9 cellular contexts compared by ENCODE assay signal in the genomic region with DNA sequence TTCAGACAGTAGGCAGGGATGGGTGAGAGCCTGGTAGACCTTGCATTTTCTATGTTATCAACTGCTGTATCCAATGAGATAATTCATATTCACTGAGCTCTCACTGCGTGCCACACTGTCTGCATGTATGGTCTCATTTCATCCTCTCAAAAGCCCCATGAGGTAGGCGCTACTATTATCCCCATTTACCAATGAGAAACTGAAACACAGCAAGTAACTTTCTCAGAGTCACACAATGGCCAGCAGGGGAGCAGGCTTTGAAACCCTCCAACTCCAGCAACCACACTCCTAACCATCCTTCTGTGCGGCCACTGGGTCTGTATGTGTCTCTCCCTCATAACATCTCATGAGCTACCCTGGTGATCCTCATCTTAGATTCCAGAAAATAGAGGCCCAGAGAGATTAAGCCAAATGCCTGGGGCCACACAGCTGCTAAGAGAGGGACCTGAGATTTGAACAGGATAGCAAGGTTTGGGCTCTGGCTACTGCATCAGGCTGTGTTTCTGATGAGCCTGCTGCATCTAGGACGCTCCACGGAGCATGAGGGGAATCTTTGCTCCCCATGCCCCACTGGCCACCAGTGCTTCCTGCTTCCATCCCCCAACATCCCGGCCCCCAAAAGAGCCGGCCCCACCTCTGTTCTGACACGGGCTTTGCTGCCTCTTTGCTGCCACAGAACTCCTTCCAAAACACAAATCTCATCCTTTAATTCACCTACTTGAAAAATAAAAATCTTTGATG. TPM values are rescaled to one million over a fixed set of nuclear protein-coding genes. Genes with fewer than 3 reads are reported as not detected.
DNase-seq lines count a peak whose midpoint lies in the region; ATAC-seq, FAIRE-seq and TF ChIP-seq lines count a peak whose summit lies in the region.
"Had no signal": no experiment of that assay in that cellular context is flagged by ENCODE, and none has a peak within 500 bp of the region (broad histone marks: within the 10 kb centered on the region; RNA-seq: fewer than 3 reads in every experiment).

No MANE protein-coding gene starts in this region.

- H3K79me2 ChIP-seq in endothelial cell of umbilical vein (ENCODE audit: control insufficient read depth, insufficient read depth, low read length): no peaks in the 10 kb centered on the region

- dilution Hi-C loops in endothelial cell of umbilical vein (cut with MboI; ENCODE audit: extremely low pct_ligation_motif_present, low sequenced_read_pairs): no loop called here

- H3K9me3 ChIP-seq in endothelial cell of umbilical vein (replicated peaks; ENCODE audit: control insufficient read depth, insufficient read depth, low read length): no peaks in the 10 kb centered on the region
- H3K9me3 ChIP-seq: neutrophil had no signal

- no peak overlapping the region for H3K27ac ChIP-seq in endothelial cell of umbilical vein (ENCODE audit: insufficient read depth, low read depth, low read length)
- H3K27ac ChIP-seq: neutrophil had no signal

- H3K4me3 ChIP-seq in AG04449 (ENCODE audit: low read depth, low read length): no peak overlapping the region
- H3K4me3 ChIP-seq in endothelial cell of umbilical vein (replicated peaks in 1 of 3; ENCODE audit: insufficient read depth in 1 of 3, low read depth in 1 of 3, low read length in 3 of 3): no peak overlapping the region
- no peak overlapping the region for H3K4me3 ChIP-seq in H7 (ENCODE audit: insufficient read depth, low read depth, low read length)

- no peaks in the 10 kb centered on the region for H4K20me1 ChIP-seq in endothelial cell of umbilical vein (replicated peaks; ENCODE audit: control insufficient read depth, extremely low read depth, insufficient read depth, low read length)

- no peak for TF ChIP-seq POLR2A in endothelial cell of umbilical vein (IDR thresholded peaks at IDR 0.05; ENCODE audit: low read depth, low read length)

- peaks cover 10% of the 10 kb centered on the region for H3K4me1 ChIP-seq in endothelial cell of umbilical vein (ENCODE audit: control insufficient read depth, extremely low read depth, insufficient read depth, low read length)

- H3K27me3 ChIP-seq in endothelial cell of umbilical vein (ENCODE audit: control insufficient read depth in 2 of 2, insufficient read depth in 2 of 2, low read length in 2 of 2) (peaks cover 15 to 34% of the 10 kb centered on the region in 2 experiments), H7 (ENCODE audit: control insufficient read depth, insufficient read depth, low read length) (peaks cover 2% of the 10 kb centered on the region; the same call in 1 of the 2 replicates)

- H3K36me3 ChIP-seq in endothelial cell of umbilical vein (ENCODE audit: control insufficient read depth in 2 of 2, extremely low read depth in 1 of 2, insufficient read depth in 2 of 2, low read length in 2 of 2): no peaks in the 10 kb centered on the region
- H3K36me3 ChIP-seq in H7 (replicated peaks; ENCODE audit: control insufficient read depth, insufficient read depth, low read length): no peaks in the 10 kb centered on the region
- H3K36me3 ChIP-seq: neutrophil had no signal

- no peak overlapping the region for H3K9ac ChIP-seq in endothelial cell of umbilical vein (replicated peaks; ENCODE audit: extremely low read depth, insufficient read depth, low read length)

- DNase-seq in AG04449 (ENCODE audit: low read depth, low spot score): no peak
- peak; percentile 50 for DNase-seq in T-helper 9 cell
- no peak for DNase-seq in endothelial cell of umbilical vein (ENCODE audit: low read depth, low spot score)
- DNase-seq in H4 (ENCODE audit: low spot score): no peak
- no peak for DNase-seq in H7
- DNase-seq in LoVo (ENCODE audit: low spot score): no peak
- no peak for DNase-seq in nucleus accumbens (lab: John Stamatoyannopoulos, UW)

- H2AFZ ChIP-seq in endothelial cell of umbilical vein (ENCODE audit: low read depth, low read length): no peak overlapping the region

- POLR2A ChIA-PET in AG04449 (lab: Yijun Ruan, JAX): no interaction called here
- POLR2A ChIA-PET in endothelial cell of umbilical vein (lab: Charles Lee): interaction anchor here (0.9 kb wide), 1 partner anchor 29 kb away, joined by 3 read pairs; no protein-coding TSS in a partner anchor

- no peak overlapping the region for H3K4me2 ChIP-seq in endothelial cell of umbilical vein (ENCODE audit: insufficient read depth, low read length)

- FAIRE-seq in endothelial cell of umbilical vein (lab: Jason Lieb, UNC): no peak

- CTCF ChIA-PET in AG04449 (lab: Yijun Ruan, JAX): interaction anchor here (0.6 to 23.8 kb wide), 20 partner anchors 10 to 1105 kb away, joined by 3 to 562 read pairs (median 8); a partner anchor contains a TSS
- CTCF ChIA-PET in endothelial cell of umbilical vein (lab: Charles Lee): interaction anchor here (1.1 to 12.3 kb wide), 5 partner anchors 26 to 200 kb away, joined by 3 to 304 read pairs (median 8); no protein-coding TSS in a partner anchor

- intact Hi-C loops in endothelial cell of umbilical vein (cut with micrococcal nuclease): no loop called here

- BruUV-seq in endothelial cell of umbilical vein (replicated peaks; lab: Mats Ljungman, UMichigan): no TSS peak

- ATAC-seq in GM21447 (IDR thresholded peaks at IDR 0.05; ENCODE audit: unreplicated experiment): peak; percentile 31

- no peaks in the 10 kb centered on the region for H3K9me1 ChIP-seq in endothelial cell of umbilical vein (replicated peaks; ENCODE audit: control insufficient read depth, extremely low read depth, insufficient read depth, low read length)

- TF ChIP-seq CTCF in AG04449 (IDR thresholded peaks at IDR 0.05; ENCODE audit: insufficient read depth, low read length, missing control alignments): peak; percentile 3
- peak; percentile 13 to 27 for TF ChIP-seq CTCF in endothelial cell of umbilical vein (IDR thresholded peaks at IDR 0.05; ENCODE audit: extremely low read depth in 1 of 2, insufficient read depth in 1 of 2, low read depth in 1 of 2, low read length in 2 of 2)

TF ChIP-seq in endothelial cell of umbilical vein, 7 proteins besides CTCF, POLR2A, EP300 and RAD21:
- no peak for TF ChIP-seq GATA2 (IDR thresholded peaks at IDR 0.05; ENCODE audit: insufficient read depth, insufficient read length, low read depth, low read length)
- TF ChIP-seq JUN (IDR thresholded peaks at IDR 0.05; ENCODE audit: borderline replicate concordance, insufficient read depth, insufficient read length, low read depth): no peak
- TF ChIP-seq POLR2AphosphoS5 (IDR thresholded peaks at IDR 0.05; ENCODE audit: insufficient read depth, low read depth, low read length): no peak
- no peak for TF ChIP-seq FOS (IDR thresholded peaks at IDR 0.05; ENCODE audit: borderline replicate concordance, insufficient read depth, low read length)
- TF ChIP-seq, protein P1, sequence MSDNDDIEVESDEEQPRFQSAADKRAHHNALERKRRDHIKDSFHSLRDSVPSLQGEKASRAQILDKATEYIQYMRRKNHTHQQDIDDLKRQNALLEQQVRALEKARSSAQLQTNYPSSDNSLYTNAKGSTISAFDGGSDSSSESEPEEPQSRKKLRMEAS (IDR thresholded peaks at IDR 0.05; ENCODE audit: insufficient read depth, insufficient read length): no peak
- no peak for TF ChIP-seq EZH2 (IDR thresholded peaks at IDR 0.05; ENCODE audit: borderline replicate concordance, low read depth, low read length, severe bottlenecking)
- TF ChIP-seq MYC (IDR thresholded peaks at IDR 0.05; ENCODE audit: low read depth, low read length): no peak

RNA-seq across cellular contexts. Expression of a gene that starts 3.2 kb away (rescaled TPM):
- 0.30 TPM in 1 of 2 replicates, not detected in the other for total RNA-seq in endothelial cell of umbilical vein
- 0.18 and 0.25 TPM in 2 replicates for polyA plus RNA-seq in endothelial cell of umbilical vein
- 0.04 TPM in 1 of 2 replicates, not detected in the other for polyA plus RNA-seq in endothelial cell of umbilical vein (2011; cell fraction: cytosol; rRNA removed)
- 0.14 TPM in 1 of 2 replicates, not detected in the other for polyA plus RNA-seq in endothelial cell of umbilical vein (2011; cell fraction: nucleus; rRNA removed)
- not detected in 2 replicates for polyA plus RNA-seq in endothelial cell of umbilical vein (2012)
- 0.62 TPM in 1 of 2 replicates, not detected in the other for polyA minus RNA-seq in endothelial cell of umbilical vein
- not detected for polyA minus RNA-seq in endothelial cell of umbilical vein (2011; cell fraction: cytosol; rRNA and poly(A)+ RNA removed)
- polyA minus RNA-seq in endothelial cell of umbilical vein (2011; cell fraction: nucleus; rRNA and poly(A)+ RNA removed): not detected in 2 replicates
- not detected in 2 replicates for total RNA-seq in H4 (2014; rRNA removed; shearing (Covaris generic))
- 1.1 TPM in 1 of 2 replicates, not detected in the other for total RNA-seq in H7 (2014; rRNA removed; shearing (Covaris generic))
